1 cellular context compared by ENCODE assay signal in genomic region chr5:149380466-149381121, GRCh38.
TF ChIP-seq lines count a peak whose summit lies in the region.

No MANE protein-coding gene starts in this region.

TF ChIP-seq in HepG2, 621 proteins besides CTCF, POLR2A, EP300 and RAD21 (continued from another document and continues in another):
- no peak for TF ChIP-seq BRF2 (CRISPR knock-in tag; IDR thresholded peaks at IDR 0.05)
- TF ChIP-seq RFXAP (CRISPR knock-in tag; IDR thresholded peaks at IDR 0.05; ENCODE audit: borderline replicate concordance) = 0 out of 2 replicates have a peak, but pooled peaks have one; percentile 15
- TF ChIP-seq TMF1 (CRISPR knock-in tag; IDR thresholded peaks at IDR 0.05; ENCODE audit: low read depth) = 0 out of 2 replicates have a peak, but pooled peaks have one; percentile 28
- TF ChIP-seq RAD51 (IDR thresholded peaks at IDR 0.05; ENCODE audit: borderline replicate concordance) = no peak
- no peak for TF ChIP-seq ZNF331 (CRISPR knock-in tag; IDR thresholded peaks at IDR 0.05)
- no peak for TF ChIP-seq MIER3 (CRISPR knock-in tag; IDR thresholded peaks at IDR 0.05; ENCODE audit: borderline replicate concordance)
- no peak for TF ChIP-seq JDP2 (CRISPR knock-in tag; IDR thresholded peaks at IDR 0.05; ENCODE audit: borderline replicate concordance)
- 0 out of 2 replicates have a peak, but pooled peaks have one; percentile 52 for TF ChIP-seq ZNF792 (CRISPR knock-in tag; IDR thresholded peaks at IDR 0.05)
- TF ChIP-seq ZNF34 (CRISPR knock-in tag; IDR thresholded peaks at IDR 0.05; ENCODE audit: borderline replicate concordance) = no peak
- TF ChIP-seq ETS1 (CRISPR knock-in tag; IDR thresholded peaks at IDR 0.05) = no peak
- TF ChIP-seq, protein P1, sequence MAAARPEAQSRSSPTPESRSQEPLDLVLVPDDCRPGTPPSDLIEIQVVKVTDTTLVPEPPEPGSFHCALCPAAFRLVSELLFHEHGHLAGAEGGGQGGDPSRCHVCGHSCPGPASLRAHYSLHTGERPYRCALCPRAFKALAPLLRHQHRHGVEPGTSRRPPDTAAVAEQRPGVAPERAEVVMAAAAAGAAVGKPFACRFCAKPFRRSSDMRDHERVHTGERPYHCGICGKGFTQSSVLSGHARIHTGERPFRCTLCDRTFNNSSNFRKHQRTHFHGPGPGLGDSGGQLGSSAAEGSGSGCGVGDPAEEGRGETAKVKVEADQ (CRISPR knock-in tag; IDR thresholded peaks at IDR 0.05; ENCODE audit: borderline replicate concordance) = no peak
- TF ChIP-seq HOXA7 (CRISPR knock-in tag; IDR thresholded peaks at IDR 0.05) = no peak
- TF ChIP-seq, protein P2, sequence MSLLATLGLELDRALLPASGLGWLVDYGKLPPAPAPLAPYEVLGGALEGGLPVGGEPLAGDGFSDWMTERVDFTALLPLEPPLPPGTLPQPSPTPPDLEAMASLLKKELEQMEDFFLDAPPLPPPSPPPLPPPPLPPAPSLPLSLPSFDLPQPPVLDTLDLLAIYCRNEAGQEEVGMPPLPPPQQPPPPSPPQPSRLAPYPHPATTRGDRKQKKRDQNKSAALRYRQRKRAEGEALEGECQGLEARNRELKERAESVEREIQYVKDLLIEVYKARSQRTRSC (CRISPR knock-in tag; IDR thresholded peaks at IDR 0.05; ENCODE audit: low read depth) = no peak
- TF ChIP-seq PAXIP1 (CRISPR knock-in tag; conservative IDR thresholded peaks at IDR 0.05) = peak; percentile 72
- 0 out of 2 replicates have a peak, but pooled peaks have one; percentile 11 for TF ChIP-seq MIXL1 (CRISPR knock-in tag; IDR thresholded peaks at IDR 0.05)
- TF ChIP-seq, protein P3, sequence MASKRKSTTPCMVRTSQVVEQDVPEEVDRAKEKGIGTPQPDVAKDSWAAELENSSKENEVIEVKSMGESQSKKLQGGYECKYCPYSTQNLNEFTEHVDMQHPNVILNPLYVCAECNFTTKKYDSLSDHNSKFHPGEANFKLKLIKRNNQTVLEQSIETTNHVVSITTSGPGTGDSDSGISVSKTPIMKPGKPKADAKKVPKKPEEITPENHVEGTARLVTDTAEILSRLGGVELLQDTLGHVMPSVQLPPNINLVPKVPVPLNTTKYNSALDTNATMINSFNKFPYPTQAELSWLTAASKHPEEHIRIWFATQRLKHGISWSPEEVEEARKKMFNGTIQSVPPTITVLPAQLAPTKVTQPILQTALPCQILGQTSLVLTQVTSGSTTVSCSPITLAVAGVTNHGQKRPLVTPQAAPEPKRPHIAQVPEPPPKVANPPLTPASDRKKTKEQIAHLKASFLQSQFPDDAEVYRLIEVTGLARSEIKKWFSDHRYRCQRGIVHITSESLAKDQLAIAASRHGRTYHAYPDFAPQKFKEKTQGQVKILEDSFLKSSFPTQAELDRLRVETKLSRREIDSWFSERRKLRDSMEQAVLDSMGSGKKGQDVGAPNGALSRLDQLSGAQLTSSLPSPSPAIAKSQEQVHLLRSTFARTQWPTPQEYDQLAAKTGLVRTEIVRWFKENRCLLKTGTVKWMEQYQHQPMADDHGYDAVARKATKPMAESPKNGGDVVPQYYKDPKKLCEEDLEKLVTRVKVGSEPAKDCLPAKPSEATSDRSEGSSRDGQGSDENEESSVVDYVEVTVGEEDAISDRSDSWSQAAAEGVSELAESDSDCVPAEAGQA (IDR thresholded peaks at IDR 0.05; ENCODE audit: low read depth) = no peak
- TF ChIP-seq, protein P3 (CRISPR knock-in tag; IDR thresholded peaks at IDR 0.05; ENCODE audit: borderline replicate concordance) = no peak
- TF ChIP-seq ZBTB7A (CRISPR knock-in tag; IDR thresholded peaks at IDR 0.05) = no peak
- TF ChIP-seq NONO (IDR thresholded peaks at IDR 0.05) = no peak
- TF ChIP-seq NONO (CRISPR knock-in tag; conservative IDR thresholded peaks at IDR 0.05) = peak; percentile 48; the same call in 1 of the 2 replicates
- TF ChIP-seq EEA1 (CRISPR knock-in tag; IDR thresholded peaks at IDR 0.05; ENCODE audit: borderline replicate concordance) = no peak
- no peak for TF ChIP-seq KDM1A (CRISPR knock-in tag; IDR thresholded peaks at IDR 0.05)
- TF ChIP-seq ZSCAN31 (CRISPR knock-in tag; IDR thresholded peaks at IDR 0.05; ENCODE audit: low read depth) = no peak
- TF ChIP-seq TAF15 (IDR thresholded peaks at IDR 0.05; ENCODE audit: low read depth, low read length, poor library complexity, severe bottlenecking) = no peak
- peak; percentile 49; the same call in 1 of the 2 replicates for TF ChIP-seq ZFY (CRISPR knock-in tag; IDR thresholded peaks at IDR 0.05)
- peak; percentile 53; the same call in 1 of the 2 replicates for TF ChIP-seq HOXA3 (CRISPR knock-in tag; IDR thresholded peaks at IDR 0.05)
- TF ChIP-seq, protein P4, sequence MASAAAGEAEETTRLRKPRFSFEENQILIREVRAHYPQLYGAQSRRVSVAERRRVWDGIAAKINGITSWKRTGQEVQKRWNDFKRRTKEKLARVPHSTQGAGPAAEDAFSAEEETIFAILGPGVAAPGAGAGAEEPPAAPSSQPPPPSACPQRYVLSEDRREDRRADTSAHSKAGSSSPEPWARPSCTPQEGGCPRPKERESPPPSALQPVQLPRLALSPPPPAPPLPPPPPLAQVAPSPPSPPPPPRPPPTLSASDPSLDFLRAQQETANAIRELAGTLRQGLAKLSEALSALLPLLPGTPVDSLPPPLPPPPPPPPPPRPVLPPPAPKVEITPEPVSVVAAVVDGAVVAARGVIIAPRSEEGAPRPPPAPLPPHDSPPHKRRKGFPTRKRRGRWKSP (CRISPR knock-in tag; IDR thresholded peaks at IDR 0.05) = no peak
- TF ChIP-seq PCBP1 (IDR thresholded peaks at IDR 0.05; ENCODE audit: borderline replicate concordance, low read depth, low read length) = no peak
- no peak for TF ChIP-seq BHLHE40 (IDR thresholded peaks at IDR 0.05; ENCODE audit: low read length)
- TF ChIP-seq HMGXB3 (CRISPR knock-in tag; IDR thresholded peaks at IDR 0.05; ENCODE audit: borderline replicate concordance) = no peak
- TF ChIP-seq ETV5 (CRISPR knock-in tag; IDR thresholded peaks at IDR 0.05; ENCODE audit: borderline replicate concordance) = no peak; the same call in 1 of the 2 replicates
- TF ChIP-seq ATF6 (CRISPR knock-in tag; conservative IDR thresholded peaks at IDR 0.05) = no peak
- TF ChIP-seq KDM4B (CRISPR knock-in tag; IDR thresholded peaks at IDR 0.05) = no peak
- TF ChIP-seq KMT2B (CRISPR knock-in tag; IDR thresholded peaks at IDR 0.05) = no peak
- TF ChIP-seq SOX5 (CRISPR knock-in tag; IDR thresholded peaks at IDR 0.05; ENCODE audit: borderline replicate concordance) = no peak; the same call in 1 of the 2 replicates
- TF ChIP-seq ZNF878 (CRISPR knock-in tag; IDR thresholded peaks at IDR 0.05) = no peak
